In genomic region chr17:17663160-17664072, GRCh38 we compare ENCODE assay signal across 8 cellular contexts.
DNase-seq lines count a peak whose midpoint lies in the region; ATAC-seq and FAIRE-seq lines count a peak whose summit lies in the region.

No MANE protein-coding gene starts in this region.

- peak; percentile 99 for FAIRE-seq in HTR-8/SVneo (lab: Jason Lieb, UNC)

- DNase-seq in D341Med (ENCODE audit: low spot score) (peak; percentile 56), HTR-8/SVneo (ENCODE audit: insufficient read length, low spot score) (peak; percentile 98), amniotic epithelial cell (ENCODE audit: low read depth) (peak; percentile 98), islet precursor cell (peak; percentile 100), 8988T (no peak)
- DNase-seq in stimulated activated CD4-positive, alpha-beta T cell treated with anti-CD3 and anti-CD28 coated beads, Interleukin-4, amount 100 ng/mL, for 48 hours (ENCODE audit: low read depth in 2 of 2): peak; percentile 45 to 67

- H3K4me3 Mint-ChIP-seq in T-helper 1 cell treated with Interleukin-12 subunit alpha and Interleukin-12 subunit beta and Interleukin-4 antibody, amounts not matched to agents 30 μg/mL and 1 μg/mL, for 36 hours: peak overlapping the region; percentile 16

- peaks cover 7% of the 10 kb centered on the region for H3K4me1 Mint-ChIP-seq in T-helper 1 cell treated with Interleukin-12 subunit alpha and Interleukin-12 subunit beta and Interleukin-4 antibody, amounts not matched to agents 30 μg/mL and 1 μg/mL, for 36 hours (ENCODE audit: low read depth)

- no peaks in the 10 kb centered on the region for H3K36me3 Mint-ChIP-seq in T-helper 1 cell treated with Interleukin-12 subunit alpha and Interleukin-12 subunit beta and Interleukin-4 antibody, amounts not matched to agents 30 μg/mL and 1 μg/mL, for 36 hours (ENCODE audit: low read depth)

- H3K27me3 Mint-ChIP-seq in T-helper 1 cell treated with Interleukin-12 subunit alpha and Interleukin-12 subunit beta and Interleukin-4 antibody, amounts not matched to agents 30 μg/mL and 1 μg/mL, for 36 hours (ENCODE audit: low read depth): peaks cover 7% of the 10 kb centered on the region

- H3K27ac Mint-ChIP-seq in T-helper 1 cell treated with Interleukin-12 subunit alpha and Interleukin-12 subunit beta and Interleukin-4 antibody, amounts not matched to agents 30 μg/mL and 1 μg/mL, for 36 hours: peak overlapping the region; percentile 38

- peaks cover 10% of the 10 kb centered on the region for H3K9me3 Mint-ChIP-seq in T-helper 1 cell treated with Interleukin-12 subunit alpha and Interleukin-12 subunit beta and Interleukin-4 antibody, amounts not matched to agents 30 μg/mL and 1 μg/mL, for 36 hours

- peak; percentile 83 for ATAC-seq in GM21390 (IDR thresholded peaks at IDR 0.05; ENCODE audit: unreplicated experiment)
